1 cellular context compared by ENCODE assay signal in genomic region chr2:121707344-121707919, GRCh38.
TF ChIP-seq lines count a peak whose summit lies in the region.

No MANE protein-coding gene starts in this region.

TF ChIP-seq in HepG2, 621 proteins besides CTCF, POLR2A, EP300 and RAD21 (continued from another document):
- TF ChIP-seq ZNF281 (CRISPR knock-in tag; IDR thresholded peaks at IDR 0.05; ENCODE audit: borderline replicate concordance) (no peak), ATF7-NPFF (CRISPR knock-in tag; IDR thresholded peaks at IDR 0.05; ENCODE audit: low read depth) (no peak), ZNF580 (CRISPR knock-in tag; IDR thresholded peaks at IDR 0.05; ENCODE audit: borderline replicate concordance, low read depth) (no peak), FOXK2 (IDR thresholded peaks at IDR 0.05) (no peak), ZNF143 (CRISPR knock-in tag; IDR thresholded peaks at IDR 0.05) (no peak), ZNF737 (CRISPR knock-in tag; IDR thresholded peaks at IDR 0.05; ENCODE audit: borderline replicate concordance) (no peak), ZNF782 (CRISPR knock-in tag; IDR thresholded peaks at IDR 0.05; ENCODE audit: borderline replicate concordance) (no peak), KAT2B (IDR thresholded peaks at IDR 0.05; ENCODE audit: borderline replicate concordance, low read depth, low read length) (no peak), MAFG (CRISPR knock-in tag; IDR thresholded peaks at IDR 0.05) (no peak), DNMT1 (CRISPR knock-in tag; IDR thresholded peaks at IDR 0.05) (no peak), PATZ1 (CRISPR knock-in tag; IDR thresholded peaks at IDR 0.05) (0 out of 2 replicates have a peak, but pooled peaks have one; percentile 33), ZNF501 (CRISPR knock-in tag; IDR thresholded peaks at IDR 0.05) (no peak), WIZ (CRISPR knock-in tag; IDR thresholded peaks at IDR 0.05) (no peak), NKX3-1 (CRISPR knock-in tag; IDR thresholded peaks at IDR 0.05) (no peak), ZNF547 (CRISPR knock-in tag; IDR thresholded peaks at IDR 0.05) (no peak), ZFP36 (IDR thresholded peaks at IDR 0.05; ENCODE audit: borderline replicate concordance, low read depth, low read length, partially characterized antibody) (no peak), TARDBP (CRISPR knock-in tag; IDR thresholded peaks at IDR 0.05) (no peak), SAP130 (CRISPR knock-in tag; IDR thresholded peaks at IDR 0.05; ENCODE audit: low read depth) (0 out of 2 replicates have a peak, but pooled peaks have one; percentile 49), ZBTB42 (CRISPR knock-in tag; IDR thresholded peaks at IDR 0.05) (no peak), ZNF512B (CRISPR knock-in tag; IDR thresholded peaks at IDR 0.05; ENCODE audit: borderline replicate concordance) (no peak), RARA (CRISPR knock-in tag; IDR thresholded peaks at IDR 0.05) (peak; percentile 59), SAFB2 (CRISPR knock-in tag; IDR thresholded peaks at IDR 0.05; ENCODE audit: borderline replicate concordance, low read depth) (no peak), PLSCR1 (CRISPR knock-in tag; IDR thresholded peaks at IDR 0.05; ENCODE audit: borderline replicate concordance) (no peak), SP5 (CRISPR knock-in tag; IDR thresholded peaks at IDR 0.05; ENCODE audit: borderline replicate concordance, low read depth) (no peak), HOXA9 (CRISPR knock-in tag; IDR thresholded peaks at IDR 0.05; ENCODE audit: borderline replicate concordance) (no peak), ETV5 (CRISPR knock-in tag; IDR thresholded peaks at IDR 0.05; ENCODE audit: borderline replicate concordance) (peak; percentile 33; the same call in 1 of the 2 replicates), HOXA7 (CRISPR knock-in tag; IDR thresholded peaks at IDR 0.05) (no peak), ATRX (CRISPR knock-in tag; IDR thresholded peaks at IDR 0.05; ENCODE audit: borderline replicate concordance) (no peak), HNRNPUL1 (IDR thresholded peaks at IDR 0.05; ENCODE audit: low read depth, low read length) (no peak), TFAP4 (IDR thresholded peaks at IDR 0.05; ENCODE audit: borderline replicate concordance, low read depth) (peak; percentile 45; the same call in 1 of the 2 replicates), ZHX2 (IDR thresholded peaks at IDR 0.05; ENCODE audit: low read depth) (no peak), ZHX2 (CRISPR knock-in tag; IDR thresholded peaks at IDR 0.05; ENCODE audit: borderline replicate concordance) (no peak), GRHL1 (CRISPR knock-in tag; conservative IDR thresholded peaks at IDR 0.05) (no peak), EEA1 (CRISPR knock-in tag; IDR thresholded peaks at IDR 0.05; ENCODE audit: borderline replicate concordance) (no peak)
